11 cellular contexts compared by ENCODE assay signal in genomic region chr10:91681361-91682276, GRCh38. TPM values are rescaled to one million over a fixed set of nuclear protein-coding genes. Genes with fewer than 3 reads are reported as not detected.
A peak's percentile ranks its signal among the peaks of the same experiment; 100 is the strongest.
DNase-seq lines count a peak whose midpoint lies in the region.
"Had no signal": no experiment of that assay in that cellular context is flagged by ENCODE, and none has a peak within 500 bp of the region (broad histone marks: within the 10 kb centered on the region; RNA-seq: fewer than 3 reads in every experiment).

No MANE protein-coding gene starts in this region.

- peak; percentile 13 for DNase-seq in stimulated activated CD4-positive, alpha-beta T cell treated with anti-CD3 and anti-CD28 coated beads, Interleukin-4, amount 100 ng/mL, for 1 hour
- no peak for DNase-seq in stimulated activated CD4-positive, alpha-beta T cell treated with anti-CD3 and anti-CD28 coated beads, Interleukin-2, amount 100 ng/mL, for 48 hours
- DNase-seq in RPMI7951 (ENCODE audit: low read depth) (peak; percentile 30), glomerular visceral epithelial cell (ENCODE audit: extremely low spot score) (peak; percentile 29), germinal center (ENCODE audit: low spot score) (no peak), OCI-M2 (lab: John Stamatoyannopoulos, UW; ENCODE audit: unreplicated experiment) (no peak), UCSD-AML1 (lab: John Stamatoyannopoulos, UW; ENCODE audit: unreplicated experiment) (no peak)
- no peak for DNase-seq in activated naive CD4-positive, alpha-beta T cell treated with anti-CD3 and anti-CD28 coated beads, Interleukin-2, amount 50 U/mL, for 16 hours
- DNase-seq: activated CD8-positive, alpha-beta memory T cell treated with anti-CD3 and anti-CD28 coated beads for 24 hours; lower lobe of right lung; sigmoid colon had no signal

RNA-seq across cellular contexts. Expression of gene PPP1R3C, which starts 48.7 kb away (rescaled TPM):
- not detected in 2 replicates for total RNA-seq in RPMI7951 (2014; rRNA removed; shearing (Covaris generic))

Comparison
In these comparisons a context has a peak if more than half of its experiments do, and no peak if none do; other contexts are left out.
1. DNase-seq: peak in stimulated activated CD4-positive, alpha-beta T cell treated with anti-CD3 and anti-CD28 coated beads, Interleukin-4, amount 100 ng/mL, for 1 hour (single experiment), RPMI7951 (single experiment) and glomerular visceral epithelial cell (single experiment); none in stimulated activated CD4-positive, alpha-beta T cell treated with anti-CD3 and anti-CD28 coated beads, Interleukin-2, amount 100 ng/mL, for 48 hours (0 of 2), germinal center (single experiment), OCI-M2 (single experiment), activated naive CD4-positive, alpha-beta T cell treated with anti-CD3 and anti-CD28 coated beads, Interleukin-2, amount 50 U/mL, for 16 hours (single experiment) and UCSD-AML1 (single experiment).